ENCODE assay signal across 19 cellular contexts in genomic region chr13:88217372-88217771, GRCh38.
A peak's percentile ranks its signal among the peaks of the same experiment; 100 is the strongest.
DNase-seq lines count a peak whose midpoint lies in the region; ATAC-seq, FAIRE-seq and TF ChIP-seq lines count a peak whose summit lies in the region.
"Had no signal": no experiment of that assay in that cellular context is flagged by ENCODE, and none has a peak within 500 bp of the region (broad histone marks: within the 10 kb centered on the region; RNA-seq: fewer than 3 reads in every experiment).

No MANE protein-coding gene starts in this region.

- CTCF ChIA-PET in SK-N-SH (lab: Yijun Ruan, JAX): interaction anchor here (1.1 kb wide), 1 partner anchor 8 kb away, joined by 3 read pairs; no protein-coding TSS in a partner anchor
- CTCF ChIA-PET in activated CD4-positive, alpha-beta T cell treated with anti-CD3 and anti-CD28 coated beads, Interleukin-2, amount 10 ng/mL, durations not matched to agents 7 days and 5 days (lab: Charles Lee): no interaction called here

- TF ChIP-seq CTCF in SK-N-SH (IDR thresholded peaks at IDR 0.05): no peak

- no peaks in the 10 kb centered on the region for H3K27me3 ChIP-seq in SK-N-SH (ENCODE audit: insufficient read depth)

- no peak overlapping the region for H3K27ac Mint-ChIP-seq in stimulated activated naive CD8-positive, alpha-beta T cell treated with anti-CD3 and anti-CD28 coated beads, Interleukin-15, amount 100 ng/mL, for 72 hours
- H3K27ac Mint-ChIP-seq in activated CD4-positive, alpha-beta T cell treated with anti-CD3 and anti-CD28 coated beads, Interleukin-2, amount 10 ng/mL, durations not matched to agents 7 days and 5 days: no peak overlapping the region
- H3K27ac Mint-ChIP-seq: CD14-positive monocyte, H9 had no signal

- H3K27me3 Mint-ChIP-seq in stimulated activated naive CD8-positive, alpha-beta T cell treated with anti-CD3 and anti-CD28 coated beads, Interleukin-15, amount 100 ng/mL, for 72 hours: no peaks in the 10 kb centered on the region
- H3K27me3 Mint-ChIP-seq in activated CD4-positive, alpha-beta T cell treated with anti-CD3 and anti-CD28 coated beads, Interleukin-2, amount 10 ng/mL, durations not matched to agents 7 days and 5 days: no peaks in the 10 kb centered on the region

- no peak for TF ChIP-seq EP300 in SK-N-SH (IDR thresholded peaks at IDR 0.05; ENCODE audit: borderline replicate concordance in 1 of 2, low read depth in 1 of 2, low read length in 1 of 2)

- DNase-seq in SK-N-SH: no peak
- peak; percentile 56 for DNase-seq in RCC 7860 (ENCODE audit: low spot score)
- peak; percentile 54 for DNase-seq in glomerular visceral epithelial cell (ENCODE audit: extremely low spot score)
- no peak for DNase-seq in stimulated activated naive CD8-positive, alpha-beta T cell treated with anti-CD3 and anti-CD28 coated beads, Interleukin-15, amount 100 ng/mL, for 72 hours
- no peak for DNase-seq in NOMO-1 treated with DMSO at 0.1 percent for 48 hours (lab: John Stamatoyannopoulos, UW; ENCODE audit: unreplicated experiment)
- no peak for DNase-seq in activated CD4-positive, alpha-beta T cell treated with anti-CD3 and anti-CD28 coated beads, Interleukin-2, amount 10 ng/mL, durations not matched to agents 7 days and 5 days
- DNase-seq: H9, Kasumi-1, MM.1S, NCI-H1105 treated with DMSO at 0.1 percent for 48 hours, NCI-H187, NCI-H510A, NCI-H82, SHP77 treated with DMSO at 0.1 percent for 48 hours had no signal

- no peak overlapping the region for H3K4me3 Mint-ChIP-seq in stimulated activated naive CD8-positive, alpha-beta T cell treated with anti-CD3 and anti-CD28 coated beads, Interleukin-15, amount 100 ng/mL, for 72 hours
- H3K4me3 Mint-ChIP-seq in activated CD4-positive, alpha-beta T cell treated with anti-CD3 and anti-CD28 coated beads, Interleukin-2, amount 10 ng/mL, durations not matched to agents 7 days and 5 days: no peak overlapping the region
- H3K4me3 Mint-ChIP-seq: CD14-positive monocyte, H9 had no signal

- H3K36me3 Mint-ChIP-seq in activated CD4-positive, alpha-beta T cell treated with anti-CD3 and anti-CD28 coated beads, Interleukin-2, amount 10 ng/mL, durations not matched to agents 7 days and 5 days (ENCODE audit: low read depth): no peaks in the 10 kb centered on the region
- H3K36me3 Mint-ChIP-seq: CD14-positive monocyte had no signal

- no peak overlapping the region for H3K4me3 ChIP-seq in SK-N-SH (ENCODE audit: low read depth in 2 of 2, low read length in 1 of 2)
- H3K4me3 ChIP-seq: A549 had no signal

- peaks cover 3 to 9% of the 10 kb centered on the region in 2 donors for H3K9me3 Mint-ChIP-seq in stimulated activated naive CD8-positive, alpha-beta T cell treated with anti-CD3 and anti-CD28 coated beads, Interleukin-15, amount 100 ng/mL, for 72 hours
- H3K9me3 Mint-ChIP-seq in activated CD4-positive, alpha-beta T cell treated with anti-CD3 and anti-CD28 coated beads, Interleukin-2, amount 10 ng/mL, durations not matched to agents 7 days and 5 days: no peaks in the 10 kb centered on the region
- H3K9me3 Mint-ChIP-seq: H9 had no signal

- ATAC-seq in SK-N-SH treated with all-trans-retinoic acid at 6 μM for 48 hours (peak; percentile 54), GM19324 (IDR thresholded peaks at IDR 0.05; ENCODE audit: low FRiP score, unreplicated experiment) (no peak)
- ATAC-seq in stimulated activated naive CD8-positive, alpha-beta T cell treated with anti-CD3 and anti-CD28 coated beads, Interleukin-15, amount 100 ng/mL, for 72 hours: no peak
- ATAC-seq: A549, Panc1 had no signal

- TF ChIP-seq RAD21 in SK-N-SH (IDR thresholded peaks at IDR 0.05; ENCODE audit: low read length): no peak

- no peaks in the 10 kb centered on the region for H3K9me3 ChIP-seq in SK-N-SH
- H3K9me3 ChIP-seq: A549 had no signal

- no peaks in the 10 kb centered on the region for H3F3A ChIP-seq in SK-N-SH (replicated peaks; ENCODE audit: insufficient read depth)

- no peaks in the 10 kb centered on the region for H3K79me2 ChIP-seq in SK-N-SH (ENCODE audit: insufficient read depth)

- H3K4me1 Mint-ChIP-seq in stimulated activated naive CD8-positive, alpha-beta T cell treated with anti-CD3 and anti-CD28 coated beads, Interleukin-15, amount 100 ng/mL, for 72 hours: no peaks in the 10 kb centered on the region
- no peaks in the 10 kb centered on the region for H3K4me1 Mint-ChIP-seq in activated CD4-positive, alpha-beta T cell treated with anti-CD3 and anti-CD28 coated beads, Interleukin-2, amount 10 ng/mL, durations not matched to agents 7 days and 5 days
- H3K4me1 Mint-ChIP-seq: CD14-positive monocyte, H9 had no signal

- FAIRE-seq in RCC 7860 (lab: Jason Lieb, UNC): peak; percentile 73
- FAIRE-seq: A549 had no signal

- no peaks in the 10 kb centered on the region for H3K36me3 ChIP-seq in SK-N-SH (replicated peaks in 1 of 2; ENCODE audit: control insufficient read depth in 1 of 2, insufficient read depth in 2 of 2, low read length in 1 of 2)

- H3K4me2 ChIP-seq in SK-N-SH: no peak overlapping the region
- H3K4me2 ChIP-seq: A549 had no signal

- no peaks in the 10 kb centered on the region for H4K20me1 ChIP-seq in SK-N-SH (ENCODE audit: insufficient read depth)

- H2AFZ ChIP-seq in SK-N-SH (ENCODE audit: low read depth): no peak overlapping the region

- 42% methylated on average over 6 of the region's 6 CpGs for WGBS in SK-N-SH (ENCODE audit: low lambda C conversion rate)

- H3K4me1 ChIP-seq in SK-N-SH (ENCODE audit: control insufficient read depth in 1 of 2, insufficient read depth in 2 of 2, low read depth in 1 of 2, low read length in 1 of 2): no peaks in the 10 kb centered on the region
- H3K4me1 ChIP-seq: A549 had no signal

- POLR2A ChIA-PET in SK-N-SH (lab: Yijun Ruan, JAX): no interaction called here
- POLR2A ChIA-PET in activated CD4-positive, alpha-beta T cell treated with anti-CD3 and anti-CD28 coated beads, Interleukin-2, amount 10 ng/mL, durations not matched to agents 7 days and 5 days (lab: Charles Lee): no interaction called here

- no peaks in the 10 kb centered on the region; the same call in 1 of the 2 replicates for H3K9me2 ChIP-seq in SK-N-SH

- no peak overlapping the region for H3K9ac ChIP-seq in SK-N-SH

- no peak overlapping the region for H3K27ac ChIP-seq in SK-N-SH (ENCODE audit: low read depth in 2 of 2, low read length in 1 of 2)
- H3K27ac ChIP-seq: A549 had no signal

TF ChIP-seq in SK-N-SH treated with all-trans-retinoic acid at 6 μM for 48 hours, 23 proteins besides CTCF, POLR2A, EP300 and RAD21 (continues in another document):
- TF ChIP-seq ZFP3 (CRISPR knock-in tag; IDR thresholded peaks at IDR 0.05) (no peak), ARNTL (CRISPR knock-in tag; IDR thresholded peaks at IDR 0.05; ENCODE audit: borderline replicate concordance, low read depth) (no peak), TSHZ2 (CRISPR knock-in tag; IDR thresholded peaks at IDR 0.05) (no peak), ZC3H10 (CRISPR knock-in tag; IDR thresholded peaks at IDR 0.05) (no peak), ISL1 (CRISPR knock-in tag; IDR thresholded peaks at IDR 0.05) (no peak)

TF ChIP-seq in SK-N-SH, 30 proteins besides CTCF, POLR2A, EP300 and RAD21:
- TF ChIP-seq YY1 (IDR thresholded peaks at IDR 0.05; ENCODE audit: low read depth) (no peak), FOXM1 (IDR thresholded peaks at IDR 0.05; ENCODE audit: low read depth) (no peak), USF1 (IDR thresholded peaks at IDR 0.05; ENCODE audit: borderline replicate concordance, low read depth) (no peak), SMC3 (IDR thresholded peaks at IDR 0.05; ENCODE audit: low read depth, low read length) (no peak)

Comparison
In these comparisons a context has a peak if more than half of its experiments do, and no peak if none do; other contexts are left out.
1. DNase-seq: peak in RCC 7860 (single experiment) and glomerular visceral epithelial cell (single experiment); none in SK-N-SH (single experiment), stimulated activated naive CD8-positive, alpha-beta T cell treated with anti-CD3 and anti-CD28 coated beads, Interleukin-15, amount 100 ng/mL, for 72 hours (0 of 2), NOMO-1 treated with DMSO at 0.1 percent for 48 hours (single experiment) and activated CD4-positive, alpha-beta T cell treated with anti-CD3 and anti-CD28 coated beads, Interleukin-2, amount 10 ng/mL, durations not matched to agents 7 days and 5 days (single experiment).